ENCODE assay signal across 1 cellular context in genomic region chr17:41547921-41548843, GRCh38.
TF ChIP-seq lines count a peak whose summit lies in the region.

No MANE protein-coding gene starts in this region.

TF ChIP-seq in HepG2, 621 proteins besides CTCF, POLR2A, EP300 and RAD21 (continues in another document):
- TF ChIP-seq THRA (CRISPR knock-in tag; IDR thresholded peaks at IDR 0.05; ENCODE audit: borderline replicate concordance): no peak
- TF ChIP-seq ZNF333 (CRISPR knock-in tag; IDR thresholded peaks at IDR 0.05; ENCODE audit: borderline replicate concordance): peak; percentile 62; the same call in 1 of the 2 replicates
- no peak for TF ChIP-seq SYNCRIP (IDR thresholded peaks at IDR 0.05; ENCODE audit: insufficient read depth, low read depth, low read length)
- TF ChIP-seq ZNF547 (CRISPR knock-in tag; IDR thresholded peaks at IDR 0.05): no peak
- no peak for TF ChIP-seq HMG20A (CRISPR knock-in tag; IDR thresholded peaks at IDR 0.05; ENCODE audit: borderline replicate concordance)
- no peak for TF ChIP-seq NR2C2 (CRISPR knock-in tag; IDR thresholded peaks at IDR 0.05; ENCODE audit: borderline replicate concordance)
- no peak for TF ChIP-seq ETV6 (CRISPR knock-in tag; conservative IDR thresholded peaks at IDR 0.05)
- TF ChIP-seq ZNF567 (CRISPR knock-in tag; IDR thresholded peaks at IDR 0.05; ENCODE audit: borderline replicate concordance): 0 out of 2 replicates have a peak, but pooled peaks have one; percentile 21
- no peak for TF ChIP-seq ZSCAN22 (CRISPR knock-in tag; IDR thresholded peaks at IDR 0.05)
- TF ChIP-seq ZBTB42 (CRISPR knock-in tag; IDR thresholded peaks at IDR 0.05): no peak
- TF ChIP-seq NFIB (CRISPR knock-in tag; IDR thresholded peaks at IDR 0.05; ENCODE audit: borderline replicate concordance): no peak
- 0 out of 2 replicates have a peak, but pooled peaks have one; percentile 42 for TF ChIP-seq CHCHD3 (CRISPR knock-in tag; IDR thresholded peaks at IDR 0.05)
- TF ChIP-seq BRD4 (CRISPR knock-in tag; IDR thresholded peaks at IDR 0.05): no peak
- TF ChIP-seq PLRG1 (conservative IDR thresholded peaks at IDR 0.05): no peak
- no peak for TF ChIP-seq ZNF703 (CRISPR knock-in tag; IDR thresholded peaks at IDR 0.05; ENCODE audit: borderline replicate concordance)
- no peak for TF ChIP-seq ARID5B (CRISPR knock-in tag; IDR thresholded peaks at IDR 0.05)
- TF ChIP-seq NFAT5 (CRISPR knock-in tag; IDR thresholded peaks at IDR 0.05): 0 out of 2 replicates have a peak, but pooled peaks have one; percentile 23
- TF ChIP-seq DPF2 (CRISPR knock-in tag; IDR thresholded peaks at IDR 0.05; ENCODE audit: borderline replicate concordance, low read depth): no peak
- TF ChIP-seq ZNF446 (CRISPR knock-in tag; IDR thresholded peaks at IDR 0.05): peak; percentile 19; the same call in 1 of the 2 replicates
- TF ChIP-seq HMGA1 (CRISPR knock-in tag; conservative IDR thresholded peaks at IDR 0.05): no peak
- no peak for TF ChIP-seq SATB2 (CRISPR knock-in tag; IDR thresholded peaks at IDR 0.05)
- no peak for TF ChIP-seq ZNF704 (CRISPR knock-in tag; IDR thresholded peaks at IDR 0.05; ENCODE audit: borderline replicate concordance)
- no peak for TF ChIP-seq ESRRA (CRISPR knock-in tag; IDR thresholded peaks at IDR 0.05; ENCODE audit: low read depth)
- TF ChIP-seq HES4 (CRISPR knock-in tag; IDR thresholded peaks at IDR 0.05; ENCODE audit: borderline replicate concordance): 0 out of 2 replicates have a peak, but pooled peaks have one; percentile 33
- TF ChIP-seq CHD4 (IDR thresholded peaks at IDR 0.05; ENCODE audit: borderline replicate concordance, low read length): peak; percentile 43; the same call in 1 of the 2 replicates
- TF ChIP-seq ZNF552 (CRISPR knock-in tag; IDR thresholded peaks at IDR 0.05; ENCODE audit: borderline replicate concordance): no peak
- TF ChIP-seq AGO1 (IDR thresholded peaks at IDR 0.05; ENCODE audit: low read depth, low read length, poor library complexity, severe bottlenecking): no peak
- no peak for TF ChIP-seq ZNF33A (CRISPR knock-in tag; IDR thresholded peaks at IDR 0.05; ENCODE audit: borderline replicate concordance)
- no peak for TF ChIP-seq SPEN (CRISPR knock-in tag; IDR thresholded peaks at IDR 0.05; ENCODE audit: low read depth)
- TF ChIP-seq ZNF274 (CRISPR knock-in tag; IDR thresholded peaks at IDR 0.05): no peak; the same call in 1 of the 2 replicates
- no peak for TF ChIP-seq HDAC2 (CRISPR knock-in tag; IDR thresholded peaks at IDR 0.05)
- 0 out of 2 replicates have a peak, but pooled peaks have one; percentile 11 for TF ChIP-seq POGZ (CRISPR knock-in tag; IDR thresholded peaks at IDR 0.05)
- TF ChIP-seq TCF12 (IDR thresholded peaks at IDR 0.05): no peak
- no peak for TF ChIP-seq TCF12 (CRISPR knock-in tag; IDR thresholded peaks at IDR 0.05)
- no peak for TF ChIP-seq KAT7 (CRISPR knock-in tag; IDR thresholded peaks at IDR 0.05; ENCODE audit: borderline replicate concordance)
- TF ChIP-seq HNF4A (CRISPR knock-in tag; IDR thresholded peaks at IDR 0.05): no peak
- TF ChIP-seq ZNF383 (CRISPR knock-in tag; IDR thresholded peaks at IDR 0.05; ENCODE audit: borderline replicate concordance): no peak
- no peak for TF ChIP-seq SP1 (IDR thresholded peaks at IDR 0.05)
- TF ChIP-seq SP1 (CRISPR knock-in tag; IDR thresholded peaks at IDR 0.05): no peak
- TF ChIP-seq ZNF276 (CRISPR knock-in tag; IDR thresholded peaks at IDR 0.05; ENCODE audit: low read depth): no peak
- TF ChIP-seq EED (CRISPR knock-in tag; IDR thresholded peaks at IDR 0.05): peak; percentile 66; the same call in 1 of the 2 replicates
- TF ChIP-seq RARA (CRISPR knock-in tag; IDR thresholded peaks at IDR 0.05): no peak
- no peak for TF ChIP-seq THAP7 (CRISPR knock-in tag; IDR thresholded peaks at IDR 0.05)
- TF ChIP-seq PITX1 (CRISPR knock-in tag; IDR thresholded peaks at IDR 0.05): no peak
- no peak for TF ChIP-seq PHF8 (CRISPR knock-in tag; IDR thresholded peaks at IDR 0.05)
- no peak for TF ChIP-seq GMEB1 (CRISPR knock-in tag; IDR thresholded peaks at IDR 0.05; ENCODE audit: borderline replicate concordance)
